ENCODE assay signal across 8 cellular contexts in the genomic region with DNA sequence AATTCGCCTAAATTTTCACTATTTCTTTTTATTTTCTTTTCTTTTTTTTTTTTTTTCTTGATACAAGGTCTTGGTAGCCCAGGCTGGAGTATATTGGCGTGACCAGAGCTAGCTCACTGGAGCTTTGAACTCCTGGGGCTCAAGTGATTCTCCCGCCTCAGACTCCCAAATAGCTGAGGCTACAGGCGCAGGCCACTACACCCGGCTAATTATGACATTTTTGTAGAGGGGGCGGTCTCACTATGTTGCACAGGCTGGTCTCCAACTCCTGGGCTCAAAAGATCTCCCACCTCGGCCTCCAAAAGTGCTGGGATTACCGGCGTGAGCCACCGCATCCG. TPM values are rescaled to one million over a fixed set of nuclear protein-coding genes. Genes with fewer than 3 reads are reported as not detected.
DNase-seq lines count a peak whose midpoint lies in the region; ATAC-seq and TF ChIP-seq lines count a peak whose summit lies in the region.

No MANE protein-coding gene starts in this region.

- H3K4me2 ChIP-seq in neural cell (ENCODE audit: low read length) = peak overlapping the region; percentile 58

- peak overlapping the region in 1 of 3 donors; percentile 86 for H3K27ac Mint-ChIP-seq in CD4-positive, CD25-positive, alpha-beta regulatory T cell

- no peaks in the 10 kb centered on the region for H3K36me3 Mint-ChIP-seq in CD4-positive, CD25-positive, alpha-beta regulatory T cell

- peaks cover 0 to 13% (median 4%) of the 10 kb centered on the region in 4 donors for H3K4me1 Mint-ChIP-seq in CD4-positive, CD25-positive, alpha-beta regulatory T cell

- TF ChIP-seq CTCF in neural cell (IDR thresholded peaks at IDR 0.05; ENCODE audit: poor library complexity, severe bottlenecking) = no peak

- no peak overlapping the region for H3K27ac ChIP-seq in CD4-positive, CD25-positive, alpha-beta regulatory T cell (ENCODE audit: insufficient read depth, low read length, poor library complexity, severe bottlenecking)
- H3K27ac ChIP-seq in ectodermal cell (ENCODE audit: insufficient read depth, low read depth, low read length, poor library complexity, severe bottlenecking) = peak overlapping the region; percentile 90
- H3K27ac ChIP-seq in neural cell (ENCODE audit: low read length) = no peak overlapping the region

- H3K9me2 ChIP-seq in neural cell (ENCODE audit: insufficient read depth, low read length) = no peaks in the 10 kb centered on the region

- H3K4me3 ChIP-seq in CD4-positive, CD25-positive, alpha-beta regulatory T cell (ENCODE audit: low read depth, low read length) = peak overlapping the region; percentile 78
- H3K4me3 ChIP-seq in ectodermal cell (ENCODE audit: insufficient read depth, low read depth, low read length) = peak overlapping the region; percentile 57
- H3K4me3 ChIP-seq in neural cell (ENCODE audit: low read length) = peak overlapping the region; percentile 76

- WGBS in ectodermal cell, 2 experiments = 74 to 77% methylated on average over 11 of the region's 11 CpGs

- no peaks in the 10 kb centered on the region for H3K9me3 Mint-ChIP-seq in CD4-positive, CD25-positive, alpha-beta regulatory T cell

- TF ChIP-seq EP300 in neural cell (conservative IDR thresholded peaks at IDR 0.05; ENCODE audit: poor library complexity, severe bottlenecking) = no peak

- H4K20me1 ChIP-seq in neural cell (ENCODE audit: insufficient read depth) = no peaks in the 10 kb centered on the region

- H3K9me3 ChIP-seq in CD4-positive, CD25-positive, alpha-beta regulatory T cell (ENCODE audit: control insufficient read depth in 2 of 2, low read length in 2 of 2) = no peaks in the 10 kb centered on the region
- H3K9me3 ChIP-seq in ectodermal cell (ENCODE audit: control insufficient read depth, low read length) = no peaks in the 10 kb centered on the region
- no peaks in the 10 kb centered on the region for H3K9me3 ChIP-seq in neural cell (ENCODE audit: low read length)

- peak overlapping the region; percentile 89 to 97 (median 94) for H3K4me3 Mint-ChIP-seq in CD4-positive, CD25-positive, alpha-beta regulatory T cell

- H3K36me3 ChIP-seq in CD4-positive, CD25-positive, alpha-beta regulatory T cell (ENCODE audit: control insufficient read depth, insufficient read depth, low read length) = no peaks in the 10 kb centered on the region
- no peaks in the 10 kb centered on the region for H3K36me3 ChIP-seq in ectodermal cell (ENCODE audit: control insufficient read depth, insufficient read depth, low read length)
- H3K36me3 ChIP-seq in neural cell (ENCODE audit: insufficient read depth, low read length) = no peaks in the 10 kb centered on the region

- peaks cover 7% of the 10 kb centered on the region for H3K4me1 ChIP-seq in CD4-positive, CD25-positive, alpha-beta regulatory T cell (ENCODE audit: control insufficient read depth, insufficient read depth, low read length, poor library complexity, severe bottlenecking)
- H3K4me1 ChIP-seq in ectodermal cell (ENCODE audit: control insufficient read depth, insufficient read depth, low read length) = no peaks in the 10 kb centered on the region

- H2AFZ ChIP-seq in neural cell (ENCODE audit: low read depth, low read length) = peak overlapping the region; percentile 87

- no peak for ATAC-seq in CD4-positive, CD25-positive, alpha-beta regulatory T cell (ENCODE audit: low read depth in 2 of 2)
- ATAC-seq in HG02981 (IDR thresholded peaks at IDR 0.05; ENCODE audit: unreplicated experiment) = no peak

- H3K9ac ChIP-seq in neural cell (ENCODE audit: low read length) = peak overlapping the region; percentile 64

- no peak for TF ChIP-seq RAD21 in neural cell (conservative IDR thresholded peaks at IDR 0.05)

- DNase-seq in CD4-positive, CD25-positive, alpha-beta regulatory T cell = no peak
- DNase-seq in NAMALWA (ENCODE audit: low spot score) (peak; percentile 22), NCI-H1436 treated with DMSO at 0.1 percent for 48 hours (lab: John Stamatoyannopoulos, UW) (no peak), mucosa of gallbladder (ENCODE audit: low spot score) (no peak)
- DNase-seq in stimulated activated CD4-positive, alpha-beta T cell treated with anti-CD3 and anti-CD28 coated beads, Interleukin-15, amount 100 ng/mL, for 24 hours = no peak

- H3K27me3 Mint-ChIP-seq in CD4-positive, CD25-positive, alpha-beta regulatory T cell = no peaks in the 10 kb centered on the region

- H3F3A ChIP-seq in neural cell (ENCODE audit: insufficient read depth, low read length, poor library complexity, severe bottlenecking) = no peaks in the 10 kb centered on the region

- H3K27me3 ChIP-seq in CD4-positive, CD25-positive, alpha-beta regulatory T cell (ENCODE audit: control insufficient read depth, insufficient read depth, low read length) = no peaks in the 10 kb centered on the region
- H3K27me3 ChIP-seq in ectodermal cell (ENCODE audit: control insufficient read depth, insufficient read depth, low read length, poor library complexity, severe bottlenecking) (no peaks in the 10 kb centered on the region), neural cell (ENCODE audit: insufficient read depth, low read depth, low read length) (no peaks in the 10 kb centered on the region)

- no peaks in the 10 kb centered on the region for H3K79me2 ChIP-seq in neural cell (replicated peaks; ENCODE audit: insufficient read depth, low read length)

TF ChIP-seq in neural cell, 6 proteins besides CTCF, POLR2A, EP300 and RAD21:
- no peak for TF ChIP-seq SMC3 (conservative IDR thresholded peaks at IDR 0.05; ENCODE audit: poor library complexity)
- TF ChIP-seq MXI1 (conservative IDR thresholded peaks at IDR 0.05; ENCODE audit: poor library complexity, severe bottlenecking) = no peak
- TF ChIP-seq, protein P1, sequence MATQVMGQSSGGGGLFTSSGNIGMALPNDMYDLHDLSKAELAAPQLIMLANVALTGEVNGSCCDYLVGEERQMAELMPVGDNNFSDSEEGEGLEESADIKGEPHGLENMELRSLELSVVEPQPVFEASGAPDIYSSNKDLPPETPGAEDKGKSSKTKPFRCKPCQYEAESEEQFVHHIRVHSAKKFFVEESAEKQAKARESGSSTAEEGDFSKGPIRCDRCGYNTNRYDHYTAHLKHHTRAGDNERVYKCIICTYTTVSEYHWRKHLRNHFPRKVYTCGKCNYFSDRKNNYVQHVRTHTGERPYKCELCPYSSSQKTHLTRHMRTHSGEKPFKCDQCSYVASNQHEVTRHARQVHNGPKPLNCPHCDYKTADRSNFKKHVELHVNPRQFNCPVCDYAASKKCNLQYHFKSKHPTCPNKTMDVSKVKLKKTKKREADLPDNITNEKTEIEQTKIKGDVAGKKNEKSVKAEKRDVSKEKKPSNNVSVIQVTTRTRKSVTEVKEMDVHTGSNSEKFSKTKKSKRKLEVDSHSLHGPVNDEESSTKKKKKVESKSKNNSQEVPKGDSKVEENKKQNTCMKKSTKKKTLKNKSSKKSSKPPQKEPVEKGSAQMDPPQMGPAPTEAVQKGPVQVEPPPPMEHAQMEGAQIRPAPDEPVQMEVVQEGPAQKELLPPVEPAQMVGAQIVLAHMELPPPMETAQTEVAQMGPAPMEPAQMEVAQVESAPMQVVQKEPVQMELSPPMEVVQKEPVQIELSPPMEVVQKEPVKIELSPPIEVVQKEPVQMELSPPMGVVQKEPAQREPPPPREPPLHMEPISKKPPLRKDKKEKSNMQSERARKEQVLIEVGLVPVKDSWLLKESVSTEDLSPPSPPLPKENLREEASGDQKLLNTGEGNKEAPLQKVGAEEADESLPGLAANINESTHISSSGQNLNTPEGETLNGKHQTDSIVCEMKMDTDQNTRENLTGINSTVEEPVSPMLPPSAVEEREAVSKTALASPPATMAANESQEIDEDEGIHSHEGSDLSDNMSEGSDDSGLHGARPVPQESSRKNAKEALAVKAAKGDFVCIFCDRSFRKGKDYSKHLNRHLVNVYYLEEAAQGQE (IDR thresholded peaks at IDR 0.05; ENCODE audit: borderline replicate concordance) = no peak
- no peak for TF ChIP-seq TAF1 (IDR thresholded peaks at IDR 0.05; ENCODE audit: low read depth)
TF ChIP-seq in neural cell: peak in this region for 0.

RNA-seq across cellular contexts. Expression of a gene that starts 37.3 kb away (rescaled TPM):
- 162 TPM for total RNA-seq in CD4-positive, CD25-positive, alpha-beta regulatory T cell
- polyA plus RNA-seq in CD4-positive, CD25-positive, alpha-beta regulatory T cell = 100 to 1,000 TPM; 133 to 175 (median 147) TPM
- 176 TPM for polyA plus RNA-seq in ectodermal cell (2013, experiment 1 of 4)
- polyA plus RNA-seq in ectodermal cell (2013, experiment 2 of 4) = 178 TPM
- 146 TPM for polyA plus RNA-seq in ectodermal cell (2013, experiment 3 of 4)
- polyA plus RNA-seq in ectodermal cell (2013, experiment 4 of 4) = 181 TPM
- 79.5 and 104 TPM in 2 replicates for polyA plus RNA-seq in neural cell
- polyA minus RNA-seq in neural cell = 127 and 132 TPM in 2 replicates
- 91.3 TPM for total RNA-seq in mucosa of gallbladder
